In genomic region chr6:6001443-6001842, GRCh38 we compare ENCODE assay signal across 14 cellular contexts. TPM values are rescaled to one million over a fixed set of nuclear protein-coding genes. Genes with fewer than 3 reads are reported as not detected.
DNase-seq lines count a peak whose midpoint lies in the region; ATAC-seq and TF ChIP-seq lines count a peak whose summit lies in the region.
"Had no signal": no experiment of that assay in that cellular context is flagged by ENCODE, and none has a peak within 500 bp of the region (broad histone marks: within the 10 kb centered on the region; RNA-seq: fewer than 3 reads in every experiment).

No MANE protein-coding gene starts in this region.

- peaks cover 74 to 83% of the 10 kb centered on the region in 2 donors for H3K27me3 Mint-ChIP-seq in CD4-positive, alpha-beta memory T cell
- H3K27me3 Mint-ChIP-seq in natural killer cell treated with Interleukin-12 subunit alpha and Interleukin-12 subunit beta and Interleukin-15 and Interleukin-18, amount 100 ng/mL, for 72 hours = peaks cover 64 to 84% of the 10 kb centered on the region in 2 donors

- H3K9me3 Mint-ChIP-seq in CD4-positive, alpha-beta memory T cell = peaks cover 0 to 58% (median 40%) of the 10 kb centered on the region in 8 donors
- H3K9me3 Mint-ChIP-seq in natural killer cell treated with Interleukin-12 subunit alpha and Interleukin-12 subunit beta and Interleukin-15 and Interleukin-18, amount 100 ng/mL, for 72 hours = no peaks in the 10 kb centered on the region

- peaks cover 38 to 90% (median 63%) of the 10 kb centered on the region in 4 donors for H3K4me1 Mint-ChIP-seq in CD4-positive, alpha-beta memory T cell
- peaks cover 61 to 70% of the 10 kb centered on the region in 2 donors for H3K4me1 Mint-ChIP-seq in natural killer cell treated with Interleukin-12 subunit alpha and Interleukin-12 subunit beta and Interleukin-15 and Interleukin-18, amount 100 ng/mL, for 72 hours (ENCODE audit: low read depth in 2 of 2)

- POLR2A ChIA-PET in CD4-positive, alpha-beta memory T cell (lab: Charles Lee; ENCODE audit: partially characterized antibody) = no interaction called here

- no peaks in the 10 kb centered on the region for H3K36me3 ChIP-seq in CD4-positive, alpha-beta memory T cell (ENCODE audit: insufficient read depth, low read length)
- H3K36me3 ChIP-seq in H7 (replicated peaks; ENCODE audit: control insufficient read depth, insufficient read depth, low read length) = no peaks in the 10 kb centered on the region
- no peaks in the 10 kb centered on the region for H3K36me3 ChIP-seq in Peyer's patch
- H3K36me3 ChIP-seq: suprapubic skin had no signal

- no peak for TF ChIP-seq CTCF in Peyer's patch (IDR thresholded peaks at IDR 0.05)

- no peak overlapping the region for H3K4me3 ChIP-seq in CD4-positive, alpha-beta memory T cell (ENCODE audit: low read length in 2 of 2)
- no peak overlapping the region for H3K4me3 ChIP-seq in H7 (ENCODE audit: insufficient read depth, low read depth, low read length)
- H3K4me3 ChIP-seq in Peyer's patch = no peak overlapping the region
- H3K4me3 ChIP-seq: lung had no signal

- peaks cover 76% of the 10 kb centered on the region for H3K4me1 ChIP-seq in CD4-positive, alpha-beta memory T cell (ENCODE audit: insufficient read depth, low read length)
- H3K4me1 ChIP-seq in Peyer's patch = peaks cover 0 to 47% (median 16%) of the 10 kb centered on the region in 4 donors

- DNase-seq in CD4-positive, alpha-beta memory T cell = peak in 1 of 5 donors; percentile 8
- DNase-seq in H7 (peak; percentile 31), cerebellar cortex (ENCODE audit: low spot score) (peak; percentile 12), COLO829 (ENCODE audit: low spot score) (no peak), DMS53 treated with DMSO at 0.1 percent for 48 hours (lab: John Stamatoyannopoulos, UW; ENCODE audit: unreplicated experiment) (no peak), Peyer's patch (no peak), OCI-M1 (lab: John Stamatoyannopoulos, UW) (no peak)
- DNase-seq in natural killer cell treated with Interleukin-12 subunit alpha and Interleukin-12 subunit beta and Interleukin-15 and Interleukin-18, amount 100 ng/mL, for 72 hours (ENCODE audit: low spot score) = no peak
- DNase-seq: amniotic stem cell, NCI-H2029, NCI-H510A had no signal

- H3K27me3 ChIP-seq in CD4-positive, alpha-beta memory T cell (ENCODE audit: insufficient read depth, low read length) = peaks cover 97% of the 10 kb centered on the region
- H3K27me3 ChIP-seq in H7 (ENCODE audit: control insufficient read depth, insufficient read depth, low read length) (peaks cover 100% of the 10 kb centered on the region), Peyer's patch (peaks cover 0 to 84% of the 10 kb centered on the region in 2 donors)

- CTCF ChIA-PET in CD4-positive, alpha-beta memory T cell (lab: Charles Lee; ENCODE audit: partially characterized antibody) = interaction anchor here (0.9 kb wide), 1 partner anchor 12 kb away, joined by 3 read pairs; no protein-coding TSS in a partner anchor

- peaks cover 6 to 18% of the 10 kb centered on the region in 2 donors for H3K36me3 Mint-ChIP-seq in CD4-positive, alpha-beta memory T cell
- peaks cover 32% of the 10 kb centered on the region for H3K36me3 Mint-ChIP-seq in natural killer cell treated with Interleukin-12 subunit alpha and Interleukin-12 subunit beta and Interleukin-15 and Interleukin-18, amount 100 ng/mL, for 72 hours

- intact Hi-C loops in CD4-positive, alpha-beta memory T cell (cut with micrococcal nuclease) = loop anchor here (10.0 kb wide), 2 partner anchors 737 to 1227 kb away; partner anchors contain the start of genes CDYL, FARS2 and LYRM4

- no peak for ATAC-seq in natural killer cell treated with Interleukin-12 subunit alpha and Interleukin-12 subunit beta and Interleukin-15 and Interleukin-18, amount 100 ng/mL, for 72 hours
- ATAC-seq: Right ventricle myocardium inferior had no signal

- H3K9me3 ChIP-seq in CD4-positive, alpha-beta memory T cell (ENCODE audit: control insufficient read depth in 1 of 2, low read length in 2 of 2) = peaks cover 0 to 4% of the 10 kb centered on the region in 2 donors
- peaks cover 0 to 48% (median 0%) of the 10 kb centered on the region in 4 donors for H3K9me3 ChIP-seq in Peyer's patch
- H3K9me3 ChIP-seq: suprapubic skin had no signal

- peak overlapping the region in 7 of 8 donors; percentile 13 to 93 (median 63) for H3K4me3 Mint-ChIP-seq in CD4-positive, alpha-beta memory T cell
- H3K4me3 Mint-ChIP-seq in natural killer cell treated with Interleukin-12 subunit alpha and Interleukin-12 subunit beta and Interleukin-15 and Interleukin-18, amount 100 ng/mL, for 72 hours = peak overlapping the region; percentile 13

- TF ChIP-seq POLR2A in Peyer's patch (IDR thresholded peaks at IDR 0.05) = no peak

- no peak overlapping the region for H3K27ac ChIP-seq in CD4-positive, alpha-beta memory T cell (ENCODE audit: low read depth, low read length)
- H3K27ac ChIP-seq in Peyer's patch = no peak overlapping the region
- H3K27ac ChIP-seq: suprapubic skin had no signal

- peak overlapping the region in 5 of 7 donors; percentile 15 to 88 (median 53) for H3K27ac Mint-ChIP-seq in CD4-positive, alpha-beta memory T cell
- peak overlapping the region in 1 of 2 donors; percentile 35 for H3K27ac Mint-ChIP-seq in natural killer cell treated with Interleukin-12 subunit alpha and Interleukin-12 subunit beta and Interleukin-15 and Interleukin-18, amount 100 ng/mL, for 72 hours

RNA-seq across cellular contexts. Expression of gene NRN1, which starts 5.3 kb away (rescaled TPM):
- total RNA-seq in CD4-positive, alpha-beta memory T cell = under 1 TPM in 1 of 2 experiments, not detected in 1; 0.49 TPM
- polyA plus RNA-seq in CD4-positive, alpha-beta memory T cell = not detected
- total RNA-seq in H7 (2014; rRNA removed; shearing (Covaris generic)) = 0.63 TPM in 1 of 2 replicates, not detected in the other
- total RNA-seq in natural killer cell treated with Interleukin-12 subunit alpha and Interleukin-12 subunit beta and Interleukin-15 and Interleukin-18, amount 100 ng/mL, for 72 hours = 1 to 10 TPM in 1 of 2 donors, under 1 TPM in 1; 0.95 to 2.0 TPM
- 1 to 10 TPM in 2 of 4 donors, not detected in 2; 1.4 to 2.8 TPM for total RNA-seq in Peyer's patch

Comparison
In these comparisons a context has a peak if more than half of its experiments do, and no peak if none do; other contexts are left out.
1. DNase-seq: peak in H7 (single experiment) and cerebellar cortex (single experiment); none in natural killer cell treated with Interleukin-12 subunit alpha and Interleukin-12 subunit beta and Interleukin-15 and Interleukin-18, amount 100 ng/mL, for 72 hours (single experiment), COLO829 (single experiment), DMS53 treated with DMSO at 0.1 percent for 48 hours (single experiment), Peyer's patch (0 of 3) and OCI-M1 (single experiment).